Comparison of ENCODE assay signal across 8 cellular contexts in genomic region chr5:160434022-160434531, GRCh38. TPM values are rescaled to one million over a fixed set of nuclear protein-coding genes. Genes with fewer than 3 reads are reported as not detected.
DNase-seq lines count a peak whose midpoint lies in the region; ATAC-seq and TF ChIP-seq lines count a peak whose summit lies in the region.

No MANE protein-coding gene starts in this region.

- no peak overlapping the region for H3K27ac ChIP-seq in WERI-Rb-1

- H3K9me3 ChIP-seq in WERI-Rb-1 (ENCODE audit: severe bottlenecking): no peaks in the 10 kb centered on the region

- peaks cover 6 to 10% of the 10 kb centered on the region in 2 donors for H3K27me3 Mint-ChIP-seq in T-cell

- H3K36me3 Mint-ChIP-seq in T-cell: peaks cover 1% of the 10 kb centered on the region

- peaks cover 5 to 12% (median 11%) of the 10 kb centered on the region in 3 donors for H3K4me1 Mint-ChIP-seq in T-cell

- H3K36me3 ChIP-seq in WERI-Rb-1: peaks cover 5% of the 10 kb centered on the region

- H3K4me3 ChIP-seq in WERI-Rb-1 (ENCODE audit: low read depth, low read length): no peak overlapping the region

- no peak overlapping the region for H3K4me3 Mint-ChIP-seq in T-cell

- CTCF ChIA-PET in T-cell (lab: Charles Lee): no interaction called here

- no peaks in the 10 kb centered on the region for H3K27me3 ChIP-seq in WERI-Rb-1 (ENCODE audit: insufficient read depth, low read depth, severe bottlenecking)

- in situ Hi-C loops in GM13976 (cut with MboI; ENCODE audit: low sequenced_read_pairs, unreplicated experiment): no loop called here

- ATAC-seq in HG03460 (IDR thresholded peaks at IDR 0.05; ENCODE audit: unreplicated experiment) (peak; percentile 78), T-cell (replicated peaks in 1 of 4) (no peak)

- POLR2A ChIA-PET in T-cell (lab: Charles Lee): no interaction called here

- DNase-seq in GM13976 (ENCODE audit: low spot score): peak; percentile 74
- DNase-seq in GM20000 (ENCODE audit: low spot score): peak; percentile 77
- DNase-seq in WERI-Rb-1: peak; percentile 28
- DNase-seq in occipital lobe (lab: John Stamatoyannopoulos, UW): peak; percentile 65
- DNase-seq in T-cell: no peak
- DNase-seq in EL: no peak
- no peak for DNase-seq in activated gamma-delta T cell (lab: John Stamatoyannopoulos, UW)

- H3K9me3 Mint-ChIP-seq in T-cell: no peaks in the 10 kb centered on the region

- no peak overlapping the region for H3K27ac Mint-ChIP-seq in T-cell

- TF ChIP-seq CTCF in GM13976 (IDR thresholded peaks at IDR 0.05; ENCODE audit: borderline replicate concordance, control extremely low read depth, extremely low read depth, insufficient read depth, missing control alignments) (no peak), GM20000 (IDR thresholded peaks at IDR 0.05; ENCODE audit: extremely low read depth, missing control alignments) (no peak), WERI-Rb-1 (IDR thresholded peaks at IDR 0.05; ENCODE audit: low read depth, low read length) (no peak)

RNA-seq across cellular contexts. Expression of gene PTTG1, which starts 12.4 kb away (rescaled TPM):
- total RNA-seq in occipital lobe (10.8 TPM), T-cell (10 to 100 TPM in 2 of 5 donors, 1 to 10 TPM in 3; 6.6 to 16.5 (median 8.8) TPM)

RNA-seq across cellular contexts. Expression of gene SLU7, which starts 15.2 kb away (rescaled TPM):
- total RNA-seq in occipital lobe (46.3 TPM), T-cell (10 to 100 TPM; 64.9 to 76.8 (median 75.2) TPM)

RNA-seq across cellular contexts. Expression of gene FAM200C, which starts 34.2 kb away (rescaled TPM):
- total RNA-seq in occipital lobe: 37.6 TPM
- total RNA-seq in T-cell: under 1 TPM in 4 of 5 donors, not detected in 1; 0.12 to 0.76 (median 0.58) TPM

Comparison
In these comparisons a context has a peak if more than half of its experiments do, and no peak if none do; other contexts are left out.
1. DNase-seq: peak in GM13976 (single experiment), GM20000 (single experiment), WERI-Rb-1 (single experiment) and occipital lobe (single experiment); none in T-cell (0 of 34), EL (single experiment) and activated gamma-delta T cell (single experiment).
2. RNA of gene FAM200C, which starts 34.2 kb away (total RNA-seq): 37.6 TPM in occipital lobe (single experiment); 0.12 to 0.76 TPM in T-cell; every median in the first group is over 10 times any median in the second.